19 cellular contexts compared by ENCODE assay signal in genomic region chr1:3492545-3493246, GRCh38. TPM values are rescaled to one million over a fixed set of nuclear protein-coding genes. Genes with fewer than 3 reads are reported as not detected.
A peak's percentile ranks its signal among the peaks of the same experiment; 100 is the strongest.
DNase-seq lines count a peak whose midpoint lies in the region; ATAC-seq and TF ChIP-seq lines count a peak whose summit lies in the region.
"Had no signal": no experiment of that assay in that cellular context is flagged by ENCODE, and none has a peak within 500 bp of the region (broad histone marks: within the 10 kb centered on the region; RNA-seq: fewer than 3 reads in every experiment).

No MANE protein-coding gene starts in this region.

- ATAC-seq in HG03460 (IDR thresholded peaks at IDR 0.05; ENCODE audit: unreplicated experiment) = no peak
- ATAC-seq: CD8-positive, alpha-beta T cell had no signal

- no peak overlapping the region for H3K14ac ChIP-seq in neuronal stem cell (ENCODE audit: low read length)

- no peak overlapping the region for H2BK15ac ChIP-seq in neuronal stem cell (ENCODE audit: low read length)

- H2BK12ac ChIP-seq in neuronal stem cell (ENCODE audit: low read length) = no peak overlapping the region

- H2AK5ac ChIP-seq in neuronal stem cell (ENCODE audit: low read depth, low read length) = peak overlapping the region; percentile 24

- no peak overlapping the region for H2AFZ ChIP-seq in neuronal stem cell (ENCODE audit: low read length)

- H4K91ac ChIP-seq in neuronal stem cell (ENCODE audit: low read depth, low read length, poor library complexity) = no peak overlapping the region

- H3K18ac ChIP-seq in neuronal stem cell (ENCODE audit: low read length) = peak overlapping the region; percentile 57

- H3K9ac ChIP-seq in neuronal stem cell (ENCODE audit: low read depth, low read length, poor library complexity) = peak overlapping the region; percentile 38
- H3K9ac ChIP-seq: BLaER1 treated with 17β-estradiol and CSF1 and Interleukin-3, amounts not matched to agents 10 nM and 100 nM; KMS-11 had no signal

- H2BK120ac ChIP-seq in neuronal stem cell (ENCODE audit: low read depth, low read length) = no peak overlapping the region

- no peak for DNase-seq in RWPE1 (ENCODE audit: low spot score)
- DNase-seq in neuronal stem cell (ENCODE audit: low spot score) = no peak
- DNase-seq in right atrium auricular region (ENCODE audit: low spot score) = no peak
- DNase-seq in NCI-H2171 (lab: John Stamatoyannopoulos, UW) = no peak
- DNase-seq: 8988T; CD8-positive, alpha-beta T cell; COR-L47; DMS153; DMS79 treated with DMSO at 0.1 percent for 48 hours; GOT3; H9 had no signal

- no peak overlapping the region for H3K4me3 ChIP-seq in HEK293 (ENCODE audit: low read depth, low read length)
- no peak overlapping the region for H3K4me3 ChIP-seq in neuronal stem cell (ENCODE audit: low read length in 2 of 2)
- H3K4me3 ChIP-seq in right atrium auricular region = no peak overlapping the region
- H3K4me3 ChIP-seq: BLaER1 treated with 17β-estradiol and CSF1 and Interleukin-3, amounts not matched to agents 10 nM and 100 nM; GM12878 had no signal

- H3K27me3 ChIP-seq in neuronal stem cell (ENCODE audit: control insufficient read depth in 3 of 3, insufficient read depth in 3 of 3, low read depth in 1 of 3, low read length in 3 of 3) (no peaks in the 10 kb centered on the region), right atrium auricular region (no peaks in the 10 kb centered on the region)
- H3K27me3 ChIP-seq: BLaER1 treated with 17β-estradiol and CSF1 and Interleukin-3, amounts not matched to agents 10 nM and 100 nM had no signal

- H3K4me1 ChIP-seq in HEK293 (ENCODE audit: control insufficient read depth, insufficient read depth, low read length) (no peaks in the 10 kb centered on the region), neuronal stem cell (ENCODE audit: control insufficient read depth in 2 of 2, insufficient read depth in 1 of 2, low read depth in 1 of 2, low read length in 2 of 2) (peaks cover 4% of the 10 kb centered on the region in 2 donors), right atrium auricular region (peaks cover 0 to 9% of the 10 kb centered on the region in 2 donors)

- peak overlapping the region; percentile 65 for H3K23ac ChIP-seq in neuronal stem cell (ENCODE audit: low read depth, low read length, poor library complexity)

- H3K36me3 ChIP-seq in HEK293 (ENCODE audit: control insufficient read depth in 2 of 2, insufficient read depth in 1 of 2, low read length in 2 of 2) (no peaks in the 10 kb centered on the region), neuronal stem cell (replicated peaks in 1 of 2; ENCODE audit: control insufficient read depth in 2 of 2, insufficient read depth in 2 of 2, low read length in 2 of 2) (peaks cover 4 to 6% of the 10 kb centered on the region in 2 donors), right atrium auricular region (no peaks in the 10 kb centered on the region)

- TF ChIP-seq CTCF in 22Rv1 (IDR thresholded peaks at IDR 0.05) = no peak
- TF ChIP-seq CTCF in HEK293 (tag by site-specific recombination; IDR thresholded peaks at IDR 0.05) = no peak
- no peak for TF ChIP-seq CTCF in RWPE1 (conservative IDR thresholded peaks at IDR 0.05; ENCODE audit: low read depth)
- no peak for TF ChIP-seq CTCF in right atrium auricular region (IDR thresholded peaks at IDR 0.05)

- H3K4me2 ChIP-seq in neuronal stem cell (ENCODE audit: insufficient read depth, low read length, poor library complexity, severe bottlenecking) = no peak overlapping the region
- H3K4me2 ChIP-seq: KMS-11 had no signal

- H3K9me3 ChIP-seq in HEK293 (ENCODE audit: control insufficient read depth, insufficient read depth, low read depth, low read length) (no peaks in the 10 kb centered on the region), neuronal stem cell (replicated peaks in 1 of 2; ENCODE audit: control insufficient read depth in 2 of 2, insufficient read depth in 1 of 2, low read depth in 1 of 2, low read length in 2 of 2) (peaks cover 8 to 9% of the 10 kb centered on the region in 2 donors), right atrium auricular region (peaks cover 0 to 10% of the 10 kb centered on the region in 2 donors)

- no CpG with 5 or more reads among the region's 17 CpGs for WGBS in neuronal stem cell (ENCODE audit: extremely low coverage in 2 of 2, insufficient read length in 2 of 2, insufficient replicate concordance in 1 of 2), 2 donors

- POLR2A ChIA-PET in HEK293 (lab: Yijun Ruan, JAX) (no interaction called here), RWPE1 (lab: Yijun Ruan, JAX; ENCODE audit: low non-redundant PET) (no interaction called here)

- H3K27ac ChIP-seq in 22Rv1 (peak overlapping the region; percentile 62), HEK293 (ENCODE audit: extremely low read depth, low read depth, low read length) (no peak overlapping the region), RWPE1 (peak overlapping the region; percentile 24; the same call in 1 of the 2 replicates), neuronal stem cell (replicated peaks; ENCODE audit: low read length) (no peak overlapping the region), right atrium auricular region (no peak overlapping the region)
- H3K27ac ChIP-seq: BLaER1 treated with 17β-estradiol and CSF1 and Interleukin-3, amounts not matched to agents 10 nM and 100 nM; HL-60; KMS-11 had no signal

- no peak overlapping the region for H2BK5ac ChIP-seq in neuronal stem cell (ENCODE audit: low read length)

- H4K8ac ChIP-seq in neuronal stem cell (ENCODE audit: low read depth, low read length) = no peak overlapping the region

- no peak overlapping the region for H3K4ac ChIP-seq in neuronal stem cell (ENCODE audit: low read length)

- CTCF ChIA-PET in HEK293 (lab: Yijun Ruan, JAX) (interaction anchor here (0.6 to 2.1 kb wide), 10 partner anchors 10 to 495 kb away, joined by 3 to 13 read pairs (median 4); no protein-coding TSS in a partner anchor), RWPE1 (lab: Yijun Ruan, JAX) (interaction anchor here (0.7 to 2.1 kb wide), 6 partner anchors 40 to 129 kb away, joined by 3 to 11 read pairs (median 4); no protein-coding TSS in a partner anchor)

- peaks cover 8% of the 10 kb centered on the region for H3K79me1 ChIP-seq in neuronal stem cell (ENCODE audit: low read depth, low read length)

TF ChIP-seq in HEK293, 187 proteins besides CTCF, POLR2A, EP300 and RAD21 (continues in another document):
- TF ChIP-seq EGR2 (tag by site-specific recombination; IDR thresholded peaks at IDR 0.05; ENCODE audit: low read depth) (peak; percentile 52; the same call in 1 of the 2 replicates), ZNF747 (tag by site-specific recombination; IDR thresholded peaks at IDR 0.05) (no peak), ZNF600 (tag by site-specific recombination; IDR thresholded peaks at IDR 0.05) (no peak), ZFHX2 (tag by site-specific recombination; conservative IDR thresholded peaks at IDR 0.05) (peak; percentile 49), GLI2 (tag by site-specific recombination; IDR thresholded peaks at IDR 0.05; ENCODE audit: borderline replicate concordance, low read depth) (no peak), HOXC10 (CRISPR knock-in tag; IDR thresholded peaks at IDR 0.05) (no peak), ELK4 (IDR thresholded peaks at IDR 0.05; ENCODE audit: borderline replicate concordance, low read depth, low read length) (no peak), PRDM10 (tag by site-specific recombination; IDR thresholded peaks at IDR 0.05) (no peak), KLF7 (tag by site-specific recombination; IDR thresholded peaks at IDR 0.05; ENCODE audit: borderline replicate concordance) (no peak), BCL11A (tag by site-specific recombination; IDR thresholded peaks at IDR 0.05; ENCODE audit: low read depth) (no peak), HOXA7 (CRISPR knock-in tag; IDR thresholded peaks at IDR 0.05; ENCODE audit: borderline replicate concordance) (no peak), ZFP69B (tag by site-specific recombination; IDR thresholded peaks at IDR 0.05) (0 out of 2 replicates have a peak, but pooled peaks have one; percentile 25)

RNA-seq across cellular contexts. Expression of gene ARHGEF16, which starts 38.2 kb away (rescaled TPM):
- polyA plus RNA-seq in neuronal stem cell (2013, experiment 1 of 2) = 1.5 TPM
- 1.4 TPM for polyA plus RNA-seq in neuronal stem cell (2013, experiment 2 of 2)
- 1 to 10 TPM in 1 of 2 donors, under 1 TPM in 1; 0.22 to 1.5 TPM for total RNA-seq in right atrium auricular region
- total RNA-seq: CD8-positive, alpha-beta T cell; GM12878 had no signal
- polyA plus RNA-seq: AG04450, GM12878 had no signal

Comparison
In these comparisons a context has a peak if more than half of its experiments do, and no peak if none do; other contexts are left out.
1. H3K27ac ChIP-seq: peak in 22Rv1 (single experiment) and RWPE1 (single experiment); none in HEK293 (single experiment), neuronal stem cell (single experiment) and right atrium auricular region (0 of 2).